In genomic region chr1:113760102-113760804, GRCh38 we compare ENCODE assay signal across 8 cellular contexts. TPM values are rescaled to one million over a fixed set of nuclear protein-coding genes. Genes with fewer than 3 reads are reported as not detected.
DNase-seq lines count a peak whose midpoint lies in the region; ATAC-seq and TF ChIP-seq lines count a peak whose summit lies in the region.

No MANE protein-coding gene starts in this region.

- peak overlapping the region; percentile 85 to 99 (median 92); a peak in 21 of 22 replicates for H3K27ac ChIP-seq in BLaER1 treated with 17β-estradiol and CSF1 and Interleukin-3, amounts not matched to agents 10 nM and 100 nM
- H3K27ac ChIP-seq in Karpas-422 (ENCODE audit: low read length) = peak overlapping the region; percentile 89

- no peak for DNase-seq in Karpas-422
- DNase-seq in central memory CD8-positive, alpha-beta T cell (ENCODE audit: low spot score in 2 of 2) = no peak
- no peak for DNase-seq in natural killer cell
- DNase-seq in T1000 (lab: John Stamatoyannopoulos, UW) = no peak
- no peak for DNase-seq in NCI-H2081 treated with DMSO at 0.1 percent for 48 hours (lab: John Stamatoyannopoulos, UW)
- DNase-seq in NCI-H1105 treated with DMSO at 0.1 percent for 48 hours (lab: John Stamatoyannopoulos, UW) = no peak

- H2AFZ ChIP-seq in Karpas-422 (ENCODE audit: low read length) = peak overlapping the region; percentile 92

- no peak for TF ChIP-seq CTCF in natural killer cell (IDR thresholded peaks at IDR 0.05)

- peak overlapping the region; percentile 70 to 93 (median 80) for H3K4me2 ChIP-seq in BLaER1 treated with 17β-estradiol and CSF1 and Interleukin-3, amounts not matched to agents 10 nM and 100 nM
- H3K4me2 ChIP-seq in Karpas-422 (ENCODE audit: low read depth, low read length, poor library complexity, severe bottlenecking) = peak overlapping the region; percentile 95

- peak overlapping the region; percentile 89 to 97 (median 93) for H3K9ac ChIP-seq in BLaER1 treated with 17β-estradiol and CSF1 and Interleukin-3, amounts not matched to agents 10 nM and 100 nM
- H3K9ac ChIP-seq in Karpas-422 (ENCODE audit: low read length) = peak overlapping the region; percentile 97

- peaks cover 19% of the 10 kb centered on the region for H3K36me3 Mint-ChIP-seq in central memory CD8-positive, alpha-beta T cell (ENCODE audit: insufficient read depth)
- peaks cover 7% of the 10 kb centered on the region for H3K36me3 Mint-ChIP-seq in natural killer cell

- H3K9me3 Mint-ChIP-seq in central memory CD8-positive, alpha-beta T cell = no peaks in the 10 kb centered on the region
- H3K9me3 Mint-ChIP-seq in natural killer cell = no peaks in the 10 kb centered on the region

- peaks cover 5 to 41% (median 19%) of the 10 kb centered on the region in 11 experiments; a peak in 21 of 22 replicates for H3K36me3 ChIP-seq in BLaER1 treated with 17β-estradiol and CSF1 and Interleukin-3, amounts not matched to agents 10 nM and 100 nM
- H3K36me3 ChIP-seq in Karpas-422 (ENCODE audit: insufficient read depth, low read length) = peaks cover 18% of the 10 kb centered on the region

- H3K4me1 Mint-ChIP-seq in central memory CD8-positive, alpha-beta T cell = peaks cover 32% of the 10 kb centered on the region
- H3K4me1 Mint-ChIP-seq in natural killer cell = peaks cover 41 to 43% of the 10 kb centered on the region in 2 donors

- intact Hi-C loops in natural killer cell (cut with micrococcal nuclease) = loop anchor here (10.0 kb wide), 1 partner anchor 685 kb away; the partner anchor contains the start of gene LRIG2

- peak overlapping the region; percentile 96 for H3K27ac Mint-ChIP-seq in central memory CD8-positive, alpha-beta T cell (ENCODE audit: low read depth)
- H3K27ac Mint-ChIP-seq in natural killer cell = peak overlapping the region; percentile 92 to 98

- no peak for ATAC-seq in central memory CD8-positive, alpha-beta T cell (replicated peaks; ENCODE audit: extremely low read depth, poor library complexity, severe bottlenecking)
- no peak for ATAC-seq in natural killer cell
- ATAC-seq in GM19463 (IDR thresholded peaks at IDR 0.05; ENCODE audit: unreplicated experiment) = no peak

- no peaks in the 10 kb centered on the region for H3K9me2 ChIP-seq in Karpas-422 (replicated peaks; ENCODE audit: insufficient read depth, low read length)

- H3K4me3 Mint-ChIP-seq in central memory CD8-positive, alpha-beta T cell = peak overlapping the region; percentile 94
- peak overlapping the region; percentile 97 for H3K4me3 Mint-ChIP-seq in natural killer cell

- H3K79me2 ChIP-seq in Karpas-422 (ENCODE audit: low read length) = peaks cover 39% of the 10 kb centered on the region

- peak overlapping the region; percentile 77 to 97 (median 90) for H3K4me3 ChIP-seq in BLaER1 treated with 17β-estradiol and CSF1 and Interleukin-3, amounts not matched to agents 10 nM and 100 nM
- peak overlapping the region; percentile 84 for H3K4me3 ChIP-seq in Karpas-422 (ENCODE audit: low read length)

- H3K9me3 ChIP-seq in BLaER1 treated with 17β-estradiol and CSF1 and Interleukin-3, amounts not matched to agents 10 nM and 100 nM (replicated peaks in 1 of 11) = no peaks in the 10 kb centered on the region; a peak in 1 of 22 replicates
- H3K9me3 ChIP-seq in Karpas-422 (ENCODE audit: low read length) = no peaks in the 10 kb centered on the region

- no peaks in the 10 kb centered on the region for H3K27me3 ChIP-seq in BLaER1 treated with 17β-estradiol and CSF1 and Interleukin-3, amounts not matched to agents 10 nM and 100 nM
- H3K27me3 ChIP-seq in Karpas-422 (ENCODE audit: low read length) = no peaks in the 10 kb centered on the region

- peaks cover 27 to 37% (median 33%) of the 10 kb centered on the region in 10 experiments for H3K4me1 ChIP-seq in BLaER1 treated with 17β-estradiol and CSF1 and Interleukin-3, amounts not matched to agents 10 nM and 100 nM
- peaks cover 44% of the 10 kb centered on the region for H3K4me1 ChIP-seq in Karpas-422 (ENCODE audit: low read length)

- H3K27me3 Mint-ChIP-seq in central memory CD8-positive, alpha-beta T cell = no peaks in the 10 kb centered on the region
- H3K27me3 Mint-ChIP-seq in natural killer cell (ENCODE audit: low read depth in 2 of 2) = no peaks in the 10 kb centered on the region

- no peaks in the 10 kb centered on the region for H4K20me1 ChIP-seq in BLaER1 treated with 17β-estradiol and CSF1 and Interleukin-3, amounts not matched to agents 10 nM and 100 nM
- H4K20me1 ChIP-seq in Karpas-422 (ENCODE audit: insufficient read depth, low read depth, low read length) = no peaks in the 10 kb centered on the region

RNA-seq across cellular contexts. Expression of gene PHTF1, which starts 1.0 kb away (rescaled TPM):
- total RNA-seq in Karpas-422 (2014; rRNA removed; shearing (Covaris generic); ENCODE audit: low replicate concordance) = 45.1 and 53.1 TPM in 2 replicates
- 10 to 100 TPM; 37.1 to 40.7 (median 40.6) TPM for total RNA-seq in natural killer cell

RNA-seq across cellular contexts. Expression of gene RSBN1, which starts 52.0 kb away (rescaled TPM):
- total RNA-seq in Karpas-422 (2014; rRNA removed; shearing (Covaris generic); ENCODE audit: low replicate concordance) = 15.0 and 23.2 TPM in 2 replicates
- total RNA-seq in natural killer cell = 10 to 100 TPM; 30.1 to 37.9 (median 36.5) TPM
